ENCODE assay signal across 8 cellular contexts in genomic region chr1:202966006-202966904, GRCh38. TPM values are rescaled to one million over a fixed set of nuclear protein-coding genes. Genes with fewer than 3 reads are reported as not detected.
DNase-seq lines count a peak whose midpoint lies in the region; ATAC-seq and TF ChIP-seq lines count a peak whose summit lies in the region.

No MANE protein-coding gene starts in this region.

- intact Hi-C loops in Panc1 (cut with micrococcal nuclease; ENCODE audit: unreplicated experiment), result no loop called here

- no peaks in the 10 kb centered on the region for H3K36me3 Mint-ChIP-seq in neural crest cell (ENCODE audit: low read depth)

- H3K27ac ChIP-seq in Panc1 (ENCODE audit: low read length), result peak overlapping the region; percentile 76

- H3K9me3 Mint-ChIP-seq in neural crest cell, result no peaks in the 10 kb centered on the region

- H3K4me1 Mint-ChIP-seq in neural crest cell, result peaks cover 24% of the 10 kb centered on the region

- peak overlapping the region; percentile 86 for H3K4me3 Mint-ChIP-seq in neural crest cell

- TF ChIP-seq CTCF in Panc1 (IDR thresholded peaks at IDR 0.05) (no peak), epithelial cell of esophagus (IDR thresholded peaks at IDR 0.05; ENCODE audit: insufficient read depth, low read depth, low read length, missing control alignments) (no peak), neural crest cell (conservative IDR thresholded peaks at IDR 0.05) (no peak)

- CTCF ChIA-PET in Panc1 (lab: Charles Lee), result no interaction called here

- in situ Hi-C loops in Panc1 (cut with HindIII; ENCODE audit: low pct_unique_long_range_greater_than_20kb, low sequenced_read_pairs), result no loop called here

- ATAC-seq in Panc1, result peak; percentile 14
- no peak for ATAC-seq in HG02610 (IDR thresholded peaks at IDR 0.05; ENCODE audit: unreplicated experiment)

- POLR2A ChIA-PET in Panc1 (lab: Charles Lee), result no interaction called here

- no peaks in the 10 kb centered on the region for H3K27me3 ChIP-seq in Panc1 (ENCODE audit: control insufficient read depth, insufficient read depth, low read length)

- DNase-seq in Panc1 (ENCODE audit: low read depth, low spot score) (no peak), epithelial cell of esophagus (ENCODE audit: low read depth) (peak; percentile 40), neural crest cell (ENCODE audit: low read depth, low spot score) (no peak), GF-D8 (lab: John Stamatoyannopoulos, UW) (no peak), retina (no peak)
- DNase-seq in effector CD4-positive, alpha-beta T cell, result no peak

- BruUV-seq in Panc1 (replicated peaks; lab: Mats Ljungman, UMichigan), result no TSS peak

- peaks cover 9% of the 10 kb centered on the region for H3K27me3 Mint-ChIP-seq in neural crest cell (ENCODE audit: low read depth)

- H3K9me3 ChIP-seq in ES-I3 (ENCODE audit: control insufficient read depth, insufficient read depth, low read length) (no peaks in the 10 kb centered on the region), Panc1 (ENCODE audit: control insufficient read depth, insufficient read depth, low read depth, low read length) (no peaks in the 10 kb centered on the region)

- peak overlapping the region; percentile 95 for H3K9ac ChIP-seq in ES-I3 (ENCODE audit: low read depth, low read length)

- H3K36me3 ChIP-seq in ES-I3 (ENCODE audit: insufficient read depth, low read length) (peaks cover 3% of the 10 kb centered on the region; the same call in 1 of the 2 replicates), Panc1 (ENCODE audit: control insufficient read depth, insufficient read depth, low read length) (no peaks in the 10 kb centered on the region; the same call in 1 of the 2 replicates)

- H3K4me3 ChIP-seq in Panc1 (ENCODE audit: low read depth in 2 of 2, low read length in 2 of 2) (peak overlapping the region; percentile 86 to 93), epithelial cell of esophagus (ENCODE audit: low read length) (peak overlapping the region; percentile 93)

- H3K4me1 ChIP-seq in ES-I3 (ENCODE audit: insufficient read depth, low read length), result peaks cover 6% of the 10 kb centered on the region; the same call in 1 of the 2 replicates
- H3K4me1 ChIP-seq in Panc1 (ENCODE audit: control insufficient read depth, insufficient read depth, low read length), result 0 out of 2 replicates have a peak, but pooled peaks cover 9% of the 10 kb centered on the region

- peak overlapping the region; percentile 53 for H3K27ac Mint-ChIP-seq in neural crest cell (ENCODE audit: unreplicated experiment)

RNA-seq across cellular contexts. Expression of gene CYB5R1, which starts 0.8 kb away (rescaled TPM):
- total RNA-seq in Panc1 (2021; ENCODE audit: unreplicated experiment) (27.5 TPM), neural crest cell (25.5 and 26.3 TPM in 2 replicates)
- 25.4 TPM for polyA plus RNA-seq in Panc1 (2012; ENCODE audit: insufficient read length)

RNA-seq across cellular contexts. Expression of gene ADIPOR1, which starts 8.1 kb away (rescaled TPM):
- total RNA-seq in Panc1 (2021; ENCODE audit: unreplicated experiment) (78.2 TPM), neural crest cell (40.4 and 42.1 TPM in 2 replicates)
- 87.8 TPM for polyA plus RNA-seq in Panc1 (2012; ENCODE audit: insufficient read length)

RNA-seq across cellular contexts. Expression of gene KLHL12, which starts 39.2 kb away (rescaled TPM):
- total RNA-seq in Panc1 (2021; ENCODE audit: unreplicated experiment) (37.8 TPM), neural crest cell (30.6 and 36.0 TPM in 2 replicates)
- 22.1 TPM for polyA plus RNA-seq in Panc1 (2012; ENCODE audit: insufficient read length)

RNA-seq across cellular contexts. Expression of gene TMEM183A, which starts 40.9 kb away (rescaled TPM):
- total RNA-seq in Panc1 (2021; ENCODE audit: unreplicated experiment) (59.1 TPM), neural crest cell (76.5 and 81.5 TPM in 2 replicates)
- 29.6 TPM for polyA plus RNA-seq in Panc1 (2012; ENCODE audit: insufficient read length)
